In the genomic region with DNA sequence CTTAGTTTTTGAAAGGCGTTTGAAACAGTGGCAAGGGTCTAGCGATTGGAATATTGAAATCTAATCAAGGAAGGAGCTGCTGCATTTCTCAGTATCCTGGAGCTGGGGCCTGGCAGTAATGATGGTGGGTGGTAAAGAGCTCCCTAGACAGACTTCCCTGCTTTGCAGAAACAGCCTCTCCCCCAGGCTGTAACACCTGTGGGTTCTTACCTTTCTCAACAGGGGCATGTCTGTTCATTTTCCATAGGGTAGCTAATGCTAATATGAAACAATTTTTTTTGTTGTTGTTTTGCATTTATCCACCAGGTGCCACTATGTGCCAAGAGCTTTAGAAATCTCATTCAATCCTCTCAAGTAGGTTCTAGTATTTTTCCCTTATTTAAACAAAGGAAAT, we compare ENCODE assay signal across 8 cellular contexts.
DNase-seq lines count a peak whose midpoint lies in the region; ATAC-seq and TF ChIP-seq lines count a peak whose summit lies in the region.

No MANE protein-coding gene starts in this region.

- peak; percentile 55 for TF ChIP-seq CTCF in CD4-positive, alpha-beta T cell (IDR thresholded peaks at IDR 0.05)

- H3K27me3 ChIP-seq in CD4-positive, alpha-beta T cell (ENCODE audit: control insufficient read depth, insufficient read depth, low read length) = peaks cover 32% of the 10 kb centered on the region

- no peak overlapping the region for H3K4me3 Mint-ChIP-seq in CD4-positive, alpha-beta T cell

- POLR2A ChIA-PET in CD4-positive, alpha-beta T cell (lab: Charles Lee) = no interaction called here

- peaks cover 64% of the 10 kb centered on the region for H3K27me3 Mint-ChIP-seq in CD4-positive, alpha-beta T cell

- no peaks in the 10 kb centered on the region for H3K36me3 Mint-ChIP-seq in CD4-positive, alpha-beta T cell (ENCODE audit: low read depth)

- intact Hi-C loops in CD4-positive, alpha-beta T cell (cut with DNase I, micrococcal nuclease) = loop anchor here in 1 of 2 experiments (10.0 kb wide), 1 partner anchor 1752 kb away; no protein-coding TSS in a partner anchor

- CTCF ChIA-PET in CD4-positive, alpha-beta T cell (lab: Charles Lee) = interaction anchor here (1.2 to 1.4 kb wide), 2 partner anchors 9 to 20 kb away, joined by 3 to 4 read pairs; no protein-coding TSS in a partner anchor

- DNase-seq in CD4-positive, alpha-beta T cell = no peak
- DNase-seq in RPMI8226 (peak; percentile 33), inferior parietal cortex (ENCODE audit: extremely low spot score) (peak; percentile 17), NCI-H1436 (lab: John Stamatoyannopoulos, UW) (no peak), mucosa of gallbladder (ENCODE audit: low spot score) (no peak), HuH-7.5 (ENCODE audit: low spot score) (no peak)

- no peaks in the 10 kb centered on the region for H3K9me3 ChIP-seq in CD4-positive, alpha-beta T cell (ENCODE audit: control insufficient read depth, low read length)

- H3K9me3 Mint-ChIP-seq in CD4-positive, alpha-beta T cell = no peaks in the 10 kb centered on the region

- no peak overlapping the region for H3K27ac Mint-ChIP-seq in CD4-positive, alpha-beta T cell

- peak; percentile 51 for ATAC-seq in CD4-positive, alpha-beta T cell (ENCODE audit: poor library complexity)
- ATAC-seq in GM18909 (IDR thresholded peaks at IDR 0.05; ENCODE audit: poor library complexity, unreplicated experiment) = peak; percentile 76
- peak; percentile 67 for ATAC-seq in HG03066 (IDR thresholded peaks at IDR 0.05; ENCODE audit: low read depth, unreplicated experiment)

- H3K27ac ChIP-seq in CD4-positive, alpha-beta T cell (ENCODE audit: low read depth, low read length) = no peak overlapping the region

- H3K4me1 Mint-ChIP-seq in CD4-positive, alpha-beta T cell (ENCODE audit: low read depth) = peaks cover 13% of the 10 kb centered on the region

Comparison
In these comparisons a context has a peak if more than half of its experiments do, and no peak if none do; other contexts are left out.
1. DNase-seq: peak in RPMI8226 (single experiment) and inferior parietal cortex (single experiment); none in CD4-positive, alpha-beta T cell (0 of 10), NCI-H1436 (single experiment), mucosa of gallbladder (single experiment) and HuH-7.5 (single experiment).
2. Peak in every context shown above with its lines, with median percentiles within 50 percentile points of each other: ATAC-seq.